8 cellular contexts compared by ENCODE assay signal in the genomic region with DNA sequence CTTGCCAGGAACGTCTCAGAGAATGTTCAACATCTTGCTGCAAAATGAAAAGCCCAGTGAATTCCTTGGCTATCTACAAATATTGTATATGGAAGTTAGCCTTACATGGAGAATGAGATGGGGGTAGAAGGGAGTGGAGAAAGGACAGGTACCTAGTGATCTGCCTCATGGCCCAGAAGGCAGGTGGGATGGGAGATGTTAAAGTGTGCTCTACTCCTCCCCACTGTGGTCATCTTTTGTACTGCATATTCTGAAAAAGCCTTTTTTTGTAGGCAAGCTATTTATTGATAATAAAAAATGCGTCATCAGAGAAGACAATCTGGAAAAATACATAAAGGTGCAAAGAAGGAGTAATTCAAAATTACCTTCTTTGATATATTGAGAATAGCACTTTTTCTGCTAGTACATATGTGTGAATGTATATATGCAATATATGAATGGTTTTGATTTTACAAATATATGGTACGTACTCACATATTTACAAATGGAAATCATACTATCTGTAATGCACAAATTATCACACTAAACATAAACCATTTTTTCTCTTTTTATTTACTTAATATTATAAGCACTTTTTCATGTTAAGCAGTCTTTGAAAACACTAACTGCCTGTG. TPM values are rescaled to one million over a fixed set of nuclear protein-coding genes. Genes with fewer than 3 reads are reported as not detected.
A peak's percentile ranks its signal among the peaks of the same experiment; 100 is the strongest.
DNase-seq lines count a peak whose midpoint lies in the region; ATAC-seq and TF ChIP-seq lines count a peak whose summit lies in the region.

No MANE protein-coding gene starts in this region.

- H3K79me2 ChIP-seq in OCI-LY3 (ENCODE audit: low read length) (no peaks in the 10 kb centered on the region), fibroblast of lung (ENCODE audit: control insufficient read depth, insufficient read depth, low read length) (no peaks in the 10 kb centered on the region)

- H3K36me3 ChIP-seq in OCI-LY3 (replicated peaks; ENCODE audit: low read depth, low read length) (no peaks in the 10 kb centered on the region), fibroblast of lung (ENCODE audit: control insufficient read depth, insufficient read depth, low read length) (no peaks in the 10 kb centered on the region)

- no peak overlapping the region for H3K9ac ChIP-seq in OCI-LY3 (ENCODE audit: low read length)
- no peak overlapping the region for H3K9ac ChIP-seq in fibroblast of lung (ENCODE audit: insufficient read depth, low read length)

- DNase-seq in NCI-H187 (lab: John Stamatoyannopoulos, UW), result peak; percentile 9 to 21
- no peak for DNase-seq in NCI-H187 treated with DMSO at 0.1 percent for 48 hours (lab: John Stamatoyannopoulos, UW)
- DNase-seq in fibroblast of lung (ENCODE audit: low read depth in 2 of 2), result peak; percentile 7 to 37
- no peak for DNase-seq in sciatic nerve (ENCODE audit: low spot score)
- no peak for DNase-seq in activated CD4-positive, CD25-positive, alpha-beta regulatory T cell treated with anti-CD3 and anti-CD28 coated beads, Interleukin-2, amount 50 U/mL, for 72 hours
- no peak for DNase-seq in activated CD8-positive, alpha-beta memory T cell treated with anti-CD3 and anti-CD28 coated beads for 24 hours

- ATAC-seq in HG02973 (IDR thresholded peaks at IDR 0.05; ENCODE audit: unreplicated experiment), result peak; percentile 76
- ATAC-seq in sciatic nerve, result peak; percentile 62

- TF ChIP-seq CTCF in OCI-LY3 (IDR thresholded peaks at IDR 0.05; ENCODE audit: low read depth, low read length) (peak; percentile 38), fibroblast of lung (conservative IDR thresholded peaks at IDR 0.05 in 1 of 2, IDR thresholded peaks at IDR 0.05 in 1 of 2; ENCODE audit: low read depth in 1 of 2, low read length in 2 of 2) (peak; percentile 45 to 70)

- intact Hi-C loops in sciatic nerve (cut with DNase I), result loop anchor here (5.0 kb wide), 1 partner anchor 96 kb away; no protein-coding TSS in a partner anchor

- H2AFZ ChIP-seq in OCI-LY3 (ENCODE audit: low read depth, low read length), result no peak overlapping the region
- H2AFZ ChIP-seq in fibroblast of lung (ENCODE audit: low read length), result no peak overlapping the region

- H3K4me1 ChIP-seq in OCI-LY3 (ENCODE audit: low read length) (no peaks in the 10 kb centered on the region), fibroblast of lung (ENCODE audit: control insufficient read depth, extremely low read depth, insufficient read depth, low read length) (peaks cover 3% of the 10 kb centered on the region)

- no peaks in the 10 kb centered on the region for H3K9me3 ChIP-seq in OCI-LY3 (ENCODE audit: insufficient read depth, low read length)
- H3K9me3 ChIP-seq in fibroblast of lung (ENCODE audit: control insufficient read depth, insufficient read depth, low read depth, low read length), result no peaks in the 10 kb centered on the region

- no peak overlapping the region for H3K4me2 ChIP-seq in OCI-LY3 (ENCODE audit: low read length)
- H3K4me2 ChIP-seq in fibroblast of lung (ENCODE audit: extremely low read depth, insufficient read depth, low read length), result no peak overlapping the region

- H3K27ac ChIP-seq in OCI-LY3 (ENCODE audit: low read length) (no peak overlapping the region), fibroblast of lung (ENCODE audit: insufficient read depth, low read length) (no peak overlapping the region)

- no peaks in the 10 kb centered on the region for H4K20me1 ChIP-seq in OCI-LY3 (ENCODE audit: insufficient read depth, low read length)
- no peaks in the 10 kb centered on the region for H4K20me1 ChIP-seq in fibroblast of lung (ENCODE audit: control insufficient read depth, extremely low read depth, insufficient read depth, low read length)

- H3K4me3 ChIP-seq in OCI-LY3 (ENCODE audit: low read length), result no peak overlapping the region
- no peak overlapping the region for H3K4me3 ChIP-seq in fibroblast of lung (replicated peaks in 1 of 4; ENCODE audit: control extremely low read depth in 1 of 4, insufficient read depth in 1 of 4, low read depth in 3 of 4, low read length in 4 of 4)

- H3K27me3 ChIP-seq in OCI-LY3 (ENCODE audit: low read depth, low read length) (no peaks in the 10 kb centered on the region), fibroblast of lung (ENCODE audit: control insufficient read depth, insufficient read depth, low read length) (no peaks in the 10 kb centered on the region)

RNA-seq across cellular contexts. Expression of a gene that starts 19.1 kb away (rescaled TPM):
- total RNA-seq in fibroblast of lung (not detected in 2 replicates), sciatic nerve (0.40 TPM)
- polyA plus RNA-seq in fibroblast of lung, result not detected in 2 replicates
- 0.06 TPM in 1 of 2 replicates, not detected in the other for polyA plus RNA-seq in fibroblast of lung (2012)
- not detected in 2 replicates for polyA minus RNA-seq in fibroblast of lung (ENCODE audit: low replicate concordance)

Comparison
In these comparisons a context has a peak if more than half of its experiments do, and no peak if none do; other contexts are left out.
1. DNase-seq: peak in NCI-H187 (2 of 2) and fibroblast of lung (2 of 2); none in NCI-H187 treated with DMSO at 0.1 percent for 48 hours (single experiment), sciatic nerve (single experiment), activated CD4-positive, CD25-positive, alpha-beta regulatory T cell treated with anti-CD3 and anti-CD28 coated beads, Interleukin-2, amount 50 U/mL, for 72 hours (single experiment) and activated CD8-positive, alpha-beta memory T cell treated with anti-CD3 and anti-CD28 coated beads for 24 hours (single experiment).